In genomic region chr1:212247179-212247721, GRCh38 we compare ENCODE assay signal across 15 cellular contexts. TPM values are rescaled to one million over a fixed set of nuclear protein-coding genes. Genes with fewer than 3 reads are reported as not detected.
DNase-seq lines count a peak whose midpoint lies in the region; ATAC-seq and TF ChIP-seq lines count a peak whose summit lies in the region.
"Had no signal": no experiment of that assay in that cellular context is flagged by ENCODE, and none has a peak within 500 bp of the region (broad histone marks: within the 10 kb centered on the region; RNA-seq: fewer than 3 reads in every experiment).

No MANE protein-coding gene starts in this region.

- H3K4me1 Mint-ChIP-seq in HFFc6 (ENCODE audit: low read depth): peaks cover 8% of the 10 kb centered on the region; the same call in 1 of the 2 replicates

- no peak overlapping the region for H3K4me3 ChIP-seq in brain microvascular endothelial cell (ENCODE audit: low read depth, low read length)

- no peaks in the 10 kb centered on the region for H3K27me3 ChIP-seq in brain microvascular endothelial cell (replicated peaks)

- H3K9me3 Mint-ChIP-seq in HFFc6: no peaks in the 10 kb centered on the region

- no peak overlapping the region for H3K27ac ChIP-seq in brain microvascular endothelial cell
- H3K27ac ChIP-seq: epithelial cell of prostate, KMS-11 had no signal

- in situ Hi-C loops in brain microvascular endothelial cell (cut with HindIII; ENCODE audit: low pct_ligation_motif_present, low sequenced_read_pairs): no loop called here

- ATAC-seq in left ventricle myocardium superior (peak; percentile 58), GM18858 (IDR thresholded peaks at IDR 0.05; ENCODE audit: unreplicated experiment) (no peak), GM21360 (IDR thresholded peaks at IDR 0.05; ENCODE audit: unreplicated experiment) (no peak), GM18861 (IDR thresholded peaks at IDR 0.05; ENCODE audit: unreplicated experiment) (no peak)

- DNase-seq in HFFc6 (peak; percentile 30), brain microvascular endothelial cell (peak; percentile 64), left ventricle myocardium superior (peak; percentile 34), smooth muscle cell of the brain vasculature (ENCODE audit: low read depth, low spot score) (peak; percentile 47), SW480 (ENCODE audit: low spot score) (no peak)
- DNase-seq: kidney; NCI-H2171 treated with DMSO at 0.1 percent for 48 hours; OCI-M1; stimulated activated CD4-positive, alpha-beta T cell treated with anti-CD3 and anti-CD28 coated beads, Interleukin-1b, Interleukin-23, amount 100 ng/mL, for 48 hours; stimulated activated naive CD4-positive, alpha-beta T cell had no signal

- H3K27ac Mint-ChIP-seq in HFFc6: no peak overlapping the region

- peaks cover 4% of the 10 kb centered on the region for H3K27me3 Mint-ChIP-seq in HFFc6 (ENCODE audit: insufficient read depth)

- H3K36me3 Mint-ChIP-seq in HFFc6 (ENCODE audit: low read depth): no peaks in the 10 kb centered on the region

- TF ChIP-seq CTCF in HFFc6 (IDR thresholded peaks at IDR 0.05) (no peak), brain microvascular endothelial cell (IDR thresholded peaks at IDR 0.05; ENCODE audit: low read depth, low read length, missing control alignments) (no peak)

- H3K36me3 ChIP-seq in brain microvascular endothelial cell (replicated peaks): no peaks in the 10 kb centered on the region

- H3K4me3 Mint-ChIP-seq in HFFc6: no peak overlapping the region

- intact Hi-C loops in left ventricle myocardium superior (cut with micrococcal nuclease): no loop called here

RNA-seq across cellular contexts. Expression of gene PPP2R5A, which starts 38.0 kb away (rescaled TPM):
- total RNA-seq in HFFc6 (2021; fragmentation: NEBNext Ultra II Directional; extraction: Animal tissue kit (Norgen Biotek cat#: 25700)): 10 to 100 TPM; 15.2 to 19.5 (median 17.8) TPM
- 80.7 TPM for total RNA-seq in left ventricle myocardium superior
